In genomic region chr7:21059069-21059468, GRCh38 we compare ENCODE assay signal across 17 cellular contexts.
DNase-seq lines count a peak whose midpoint lies in the region; FAIRE-seq and TF ChIP-seq lines count a peak whose summit lies in the region.
"Had no signal": no experiment of that assay in that cellular context is flagged by ENCODE, and none has a peak within 500 bp of the region (broad histone marks: within the 10 kb centered on the region; RNA-seq: fewer than 3 reads in every experiment).

No MANE protein-coding gene starts in this region.

- H3K27ac ChIP-seq in PC-9: no peak overlapping the region
- no peak overlapping the region for H3K27ac ChIP-seq in vagina
- H3K27ac ChIP-seq: BLaER1 treated with 17β-estradiol and CSF1 and Interleukin-3, amounts not matched to agents 10 nM and 100 nM had no signal

- intact Hi-C loops in PC-9 (cut with micrococcal nuclease; ENCODE audit: unreplicated experiment) (no loop called here), vagina (cut with DNase I) (no loop called here)

- no peaks in the 10 kb centered on the region for H3K27me3 ChIP-seq in PC-9 (ENCODE audit: insufficient read depth, low read depth)
- no peaks in the 10 kb centered on the region for H3K27me3 ChIP-seq in bronchial epithelial cell (ENCODE audit: control insufficient read depth, insufficient read depth, low read length)
- H3K27me3 ChIP-seq in vagina: no peaks in the 10 kb centered on the region
- no peaks in the 10 kb centered on the region for H3K27me3 ChIP-seq in H7 (ENCODE audit: control insufficient read depth, insufficient read depth, low read length)
- H3K27me3 ChIP-seq: BLaER1 treated with 17β-estradiol and CSF1 and Interleukin-3, amounts not matched to agents 10 nM and 100 nM had no signal

- in situ Hi-C loops in GM13976 (cut with MboI; ENCODE audit: low sequenced_read_pairs, unreplicated experiment): no loop called here

- peak; percentile 52 for DNase-seq in ELF-1 (ENCODE audit: low read depth, low spot score)
- DNase-seq in PC-9: peak in 1 of 2 experiments; percentile 55
- DNase-seq in bronchial epithelial cell (ENCODE audit: low read depth): peak; percentile 73
- DNase-seq in foreskin melanocyte: peak; percentile 10
- DNase-seq in GM13976 (ENCODE audit: low spot score): no peak
- DNase-seq in NCI-H1048 (lab: John Stamatoyannopoulos, UW): no peak
- no peak for DNase-seq in vagina (ENCODE audit: extremely low spot score in 2 of 2)
- DNase-seq in H7: no peak
- DNase-seq: ACHN; CD4-positive, CD25-positive, alpha-beta regulatory T cell; DMS79 treated with DMSO at 0.1 percent for 48 hours; EL; GF-D8; H9; IMR-90 had no signal

- H3K4me1 ChIP-seq in PC-9 (replicated peaks; ENCODE audit: insufficient read depth) (peaks cover 8% of the 10 kb centered on the region), vagina (no peaks in the 10 kb centered on the region)
- H3K4me1 ChIP-seq: BLaER1 treated with 17β-estradiol and CSF1 and Interleukin-3, amounts not matched to agents 10 nM and 100 nM had no signal

- CTCF ChIA-PET in PC-9 (lab: Charles Lee): no interaction called here

- H3K4me2 ChIP-seq in PC-9: no peak overlapping the region
- H3K4me2 ChIP-seq: BLaER1 treated with 17β-estradiol and CSF1 and Interleukin-3, amounts not matched to agents 10 nM and 100 nM; GM23338 had no signal

- H3K4me3 ChIP-seq in PC-9: no peak overlapping the region
- H3K4me3 ChIP-seq in bronchial epithelial cell (ENCODE audit: low read depth, low read length): no peak overlapping the region
- no peak overlapping the region for H3K4me3 ChIP-seq in vagina
- H3K4me3 ChIP-seq in H7 (ENCODE audit: insufficient read depth, low read depth, low read length): no peak overlapping the region
- H3K4me3 ChIP-seq: BLaER1 treated with 17β-estradiol and CSF1 and Interleukin-3, amounts not matched to agents 10 nM and 100 nM; GM23338 had no signal

- H2AFZ ChIP-seq in PC-9: 0 out of 2 replicates have a peak overlapping the region, but pooled peaks have one; percentile 3
- H2AFZ ChIP-seq: GM23338 had no signal

- no peaks in the 10 kb centered on the region for H4K20me1 ChIP-seq in PC-9 (ENCODE audit: insufficient read depth)
- H4K20me1 ChIP-seq: BLaER1 treated with 17β-estradiol and CSF1 and Interleukin-3, amounts not matched to agents 10 nM and 100 nM had no signal

- TF ChIP-seq CTCF in PC-9 (conservative IDR thresholded peaks at IDR 0.05): no peak
- TF ChIP-seq CTCF in bronchial epithelial cell (IDR thresholded peaks at IDR 0.05; ENCODE audit: insufficient read depth, low read length, severe bottlenecking): no peak
- TF ChIP-seq CTCF in GM13976 (IDR thresholded peaks at IDR 0.05; ENCODE audit: borderline replicate concordance, control extremely low read depth, extremely low read depth, insufficient read depth, missing control alignments): no peak
- no peak for TF ChIP-seq CTCF in vagina (IDR thresholded peaks at IDR 0.05)

- H3F3A ChIP-seq in PC-9 (ENCODE audit: insufficient read depth, low read depth): peaks cover 2% of the 10 kb centered on the region; the same call in 1 of the 2 replicates

- POLR2A ChIA-PET in PC-9 (lab: Charles Lee; ENCODE audit: unreplicated experiment): no interaction called here

- H3K36me3 ChIP-seq in PC-9 (ENCODE audit: low read depth) (no peaks in the 10 kb centered on the region), bronchial epithelial cell (ENCODE audit: control insufficient read depth, insufficient read depth, low read length) (no peaks in the 10 kb centered on the region), vagina (no peaks in the 10 kb centered on the region), H7 (replicated peaks; ENCODE audit: control insufficient read depth, insufficient read depth, low read length) (no peaks in the 10 kb centered on the region)
- H3K36me3 ChIP-seq: BLaER1 treated with 17β-estradiol and CSF1 and Interleukin-3, amounts not matched to agents 10 nM and 100 nM had no signal

- no TSS peak for BruUV-seq in PC-9 (replicated peaks; lab: Mats Ljungman, UMichigan)

- H3K9me2 ChIP-seq in PC-9 (ENCODE audit: insufficient read depth): no peaks in the 10 kb centered on the region

- TF ChIP-seq POLR2A in vagina (IDR thresholded peaks at IDR 0.05): no peak

- no peaks in the 10 kb centered on the region for H3K79me2 ChIP-seq in PC-9 (ENCODE audit: low read depth)

- H3K9me3 ChIP-seq in PC-9 (ENCODE audit: insufficient read depth, low read depth) (peaks cover 34% of the 10 kb centered on the region), vagina (no peaks in the 10 kb centered on the region)
- H3K9me3 ChIP-seq: BLaER1 treated with 17β-estradiol and CSF1 and Interleukin-3, amounts not matched to agents 10 nM and 100 nM had no signal

- FAIRE-seq in bronchial epithelial cell (lab: Jason Lieb, UNC): no peak

Comparison
In these comparisons a context has a peak if more than half of its experiments do, and no peak if none do; other contexts are left out.
1. DNase-seq: peak in ELF-1 (single experiment), bronchial epithelial cell (single experiment) and foreskin melanocyte (single experiment); none in GM13976 (single experiment), NCI-H1048 (single experiment), vagina (0 of 2) and H7 (single experiment).